8 cellular contexts compared by ENCODE assay signal in genomic region chr2:64819774-64820688, GRCh38.
DNase-seq lines count a peak whose midpoint lies in the region; ATAC-seq, FAIRE-seq and TF ChIP-seq lines count a peak whose summit lies in the region.

No MANE protein-coding gene starts in this region.

- no peaks in the 10 kb centered on the region for H3K27me3 ChIP-seq in left lung
- no peaks in the 10 kb centered on the region for H3K27me3 ChIP-seq in ovary

- no peak for TF ChIP-seq EP300 in ovary (IDR thresholded peaks at IDR 0.05)

- peak; percentile 25 to 31 for DNase-seq in activated CD4-positive, alpha-beta T cell treated with anti-CD3 and anti-CD28 coated beads for 24 hours (ENCODE audit: low read depth in 2 of 2)
- DNase-seq in left lung (no peak), urothelium cell line (ENCODE audit: low spot score) (no peak), NCI-H82 treated with DMSO at 0.1 percent for 48 hours (lab: John Stamatoyannopoulos, UW; ENCODE audit: unreplicated experiment) (no peak), NCI-H128 (lab: John Stamatoyannopoulos, UW; ENCODE audit: unreplicated experiment) (no peak), ovary (no peak)

- no peaks in the 10 kb centered on the region for H3K36me3 ChIP-seq in left lung
- H3K36me3 ChIP-seq in ovary = no peaks in the 10 kb centered on the region

- intact Hi-C loops in left lung (cut with DNase I) (no loop called here), ovary (cut with DNase I) (no loop called here)

- TF ChIP-seq CTCF in left lung (IDR thresholded peaks at IDR 0.05) (no peak), ovary (IDR thresholded peaks at IDR 0.05) (no peak)

- WGBS in ovary, 3 donors = 86 to 89% (median 87%) methylated on average over 11 of the region's 11 CpGs

- peak; percentile 42 for FAIRE-seq in urothelium cell line (lab: Jason Lieb, UNC)

- no peak for TF ChIP-seq POLR2A in ovary (IDR thresholded peaks at IDR 0.05)

- ATAC-seq in GM19025 (IDR thresholded peaks at IDR 0.05; ENCODE audit: low read depth, unreplicated experiment) = peak; percentile 93
- ATAC-seq in HG03025 (IDR thresholded peaks at IDR 0.05; ENCODE audit: low FRiP score, unreplicated experiment) = peak; percentile 78
- ATAC-seq in left lung = peak; percentile 45

- H3K4me1 ChIP-seq in left lung = peaks cover 0 to 10% of the 10 kb centered on the region in 2 donors
- no peaks in the 10 kb centered on the region for H3K4me1 ChIP-seq in ovary (ENCODE audit: insufficient read depth)

- H3K27ac ChIP-seq in left lung = peak overlapping the region in 1 of 2 donors; percentile 62
- H3K27ac ChIP-seq in ovary = no peak overlapping the region

- H3K9me3 ChIP-seq in left lung = no peaks in the 10 kb centered on the region
- H3K9me3 ChIP-seq in ovary = no peaks in the 10 kb centered on the region

- H3K4me3 ChIP-seq in left lung = no peak overlapping the region
- H3K4me3 ChIP-seq in ovary = no peak overlapping the region

Comparison
In these comparisons a context has a peak if more than half of its experiments do, and no peak if none do; other contexts are left out.
1. DNase-seq: peak in activated CD4-positive, alpha-beta T cell treated with anti-CD3 and anti-CD28 coated beads for 24 hours (2 of 2); none in left lung (0 of 2), urothelium cell line (single experiment), NCI-H82 treated with DMSO at 0.1 percent for 48 hours (single experiment), NCI-H128 (single experiment) and ovary (0 of 5).
2. Peak in every context shown above with its lines, with median percentiles within 50 percentile points of each other: ATAC-seq.